In genomic region chr5:119411291-119411934, GRCh38 we compare ENCODE assay signal across 8 cellular contexts. TPM values are rescaled to one million over a fixed set of nuclear protein-coding genes. Genes with fewer than 3 reads are reported as not detected.
DNase-seq lines count a peak whose midpoint lies in the region; ATAC-seq and TF ChIP-seq lines count a peak whose summit lies in the region.

No MANE protein-coding gene starts in this region.

- TF ChIP-seq POLR2A in right lobe of liver (IDR thresholded peaks at IDR 0.05) = no peak
- no peak for TF ChIP-seq POLR2A in uterus (IDR thresholded peaks at IDR 0.05)

- no peaks in the 10 kb centered on the region for H3K27me3 ChIP-seq in right lobe of liver
- H3K27me3 ChIP-seq in uterus = no peaks in the 10 kb centered on the region

- intact Hi-C loops in right lobe of liver (cut with DNase I) = loop anchor here in 1 of 2 donors (10.0 kb wide), 1 partner anchor 427 kb away; the partner anchor contains the start of gene DTWD2
- intact Hi-C loops in uterus (cut with DNase I; ENCODE audit: low total_unique reads) = loop anchor here (10.0 kb wide), 1 partner anchor 427 kb away; the partner anchor contains the start of gene DTWD2

- TF ChIP-seq CTCF in AG10803 (conservative IDR thresholded peaks at IDR 0.05; ENCODE audit: low read length) (no peak), astrocyte of the spinal cord (IDR thresholded peaks at IDR 0.05; ENCODE audit: low read depth, low read length) (no peak), right lobe of liver (IDR thresholded peaks at IDR 0.05) (no peak), uterus (IDR thresholded peaks at IDR 0.05) (no peak)

- WGBS in right lobe of liver (ENCODE audit: insufficient coverage, low coverage, low lambda C conversion rate, missing lambda C conversion rate) = 18% methylated on average over 9 of the region's 9 CpGs

- peak overlapping the region; percentile 67 for H3K4me3 ChIP-seq in AG10803 (ENCODE audit: low read length)
- H3K4me3 ChIP-seq in astrocyte of the spinal cord (ENCODE audit: low read depth, low read length) = peak overlapping the region; percentile 54
- H3K4me3 ChIP-seq in right lobe of liver = peak overlapping the region; percentile 43 to 58 (median 53)
- H3K4me3 ChIP-seq in uterus = peak overlapping the region; percentile 34 to 41

- ATAC-seq in HG03520 (IDR thresholded peaks at IDR 0.05; ENCODE audit: unreplicated experiment) = peak; percentile 5
- ATAC-seq in right lobe of liver = peak in 1 of 4 donors; percentile 6
- no peak for ATAC-seq in GM21381 (IDR thresholded peaks at IDR 0.05; ENCODE audit: unreplicated experiment)

- H3K36me3 ChIP-seq in right lobe of liver (no peaks in the 10 kb centered on the region), uterus (no peaks in the 10 kb centered on the region)

- H3K4me1 ChIP-seq in right lobe of liver (peaks cover 0 to 5% (median 0%) of the 10 kb centered on the region in 4 donors), uterus (no peaks in the 10 kb centered on the region)

- DNase-seq in AG10803 (ENCODE audit: low read depth) (peak; percentile 54), astrocyte of the spinal cord (ENCODE audit: low read depth, low spot score) (peak; percentile 40), right lobe of liver (no peak), uterus (no peak), iPS-NIHi7 (ENCODE audit: extremely low spot score) (no peak), NCI-H2107 (lab: John Stamatoyannopoulos, UW) (no peak)

- H3K9me3 ChIP-seq in right lobe of liver (no peaks in the 10 kb centered on the region), uterus (no peaks in the 10 kb centered on the region)

- H3K27ac ChIP-seq in right lobe of liver = peak overlapping the region; percentile 26 to 56 (median 52)
- H3K27ac ChIP-seq in uterus = peak overlapping the region; percentile 81 to 84

- in situ Hi-C loops in astrocyte of the spinal cord (cut with HindIII; ENCODE audit: low sequenced_read_pairs) = no loop called here

RNA-seq across cellular contexts. Expression of gene HSD17B4, which starts 40.9 kb away (rescaled TPM):
- total RNA-seq in right lobe of liver (100 to 1,000 TPM; 380 to 571 (median 473) TPM), uterus (100 to 1,000 TPM in 3 of 4 donors, 10 to 100 TPM in 1; 93.8 to 167 (median 150) TPM)

RNA-seq across cellular contexts. Expression of gene TNFAIP8, which starts 55.6 kb away (rescaled TPM):
- total RNA-seq in right lobe of liver (10 to 100 TPM in 2 of 6 experiments, 1 to 10 TPM in 4; 2.2 to 26.7 (median 5.4) TPM), uterus (10 to 100 TPM in 3 of 4 donors, 1 to 10 TPM in 1; 2.0 to 42.7 (median 15.5) TPM)

Comparison
In these comparisons a context has a peak if more than half of its experiments do, and no peak if none do; other contexts are left out.
1. DNase-seq: peak in AG10803 (single experiment) and astrocyte of the spinal cord (single experiment); none in right lobe of liver (0 of 3), uterus (0 of 2), iPS-NIHi7 (single experiment) and NCI-H2107 (single experiment).
2. Peak in every context shown above with its lines, with median percentiles within 50 percentile points of each other: H3K4me3 ChIP-seq.